12 cellular contexts compared by ENCODE assay signal in genomic region chr20:63859166-63859699, GRCh38. TPM values are rescaled to one million over a fixed set of nuclear protein-coding genes. Genes with fewer than 3 reads are reported as not detected.
DNase-seq lines count a peak whose midpoint lies in the region; ATAC-seq and TF ChIP-seq lines count a peak whose summit lies in the region.
"Had no signal": no experiment of that assay in that cellular context is flagged by ENCODE, and none has a peak within 500 bp of the region (broad histone marks: within the 10 kb centered on the region; RNA-seq: fewer than 3 reads in every experiment).

No MANE protein-coding gene starts in this region.

- no peak for DNase-seq in activated CD4-positive, alpha-beta T cell treated with anti-CD3 and anti-CD28 coated beads, Interleukin-2, amount 10 ng/mL, durations not matched to agents 24 days and 14 days
- no peak for DNase-seq in activated CD4-positive, alpha-beta T cell treated with anti-CD3 and anti-CD28 coated beads for 1 hour
- no peak for DNase-seq in activated CD8-positive, alpha-beta T cell treated with anti-CD3 and anti-CD28 coated beads, Interleukin-2, amount 10 ng/mL, durations not matched to agents 7 days and 5 days
- DNase-seq in immature natural killer cell (no peak), ureter (ENCODE audit: low spot score) (no peak)

- H3K36me3 Mint-ChIP-seq in activated CD4-positive, alpha-beta T cell treated with anti-CD3 and anti-CD28 coated beads, Interleukin-2, amount 10 ng/mL, durations not matched to agents 24 days and 14 days (ENCODE audit: low read depth), result peaks cover 17% of the 10 kb centered on the region
- peaks cover 20% of the 10 kb centered on the region for H3K36me3 Mint-ChIP-seq in activated CD8-positive, alpha-beta T cell treated with anti-CD3 and anti-CD28 coated beads, Interleukin-2, amount 10 ng/mL, durations not matched to agents 7 days and 5 days (ENCODE audit: low read depth)
- peaks cover 18% of the 10 kb centered on the region for H3K36me3 Mint-ChIP-seq in stimulated activated memory B cell treated with anti-CD40 and anti-IgM and Interleukin-4, amounts not matched to agents 10 μg/mL and 1 μg/mL and 100 μg/mL, for 72 hours
- peaks cover 0 to 4% (median 0%) of the 10 kb centered on the region in 3 donors for H3K36me3 Mint-ChIP-seq in immature natural killer cell

- no peak for ATAC-seq in activated CD8-positive, alpha-beta T cell treated with anti-CD3 and anti-CD28 coated beads, Interleukin-2, amount 10 ng/mL, durations not matched to agents 7 days and 5 days
- no peak for ATAC-seq in stimulated activated memory B cell treated with anti-CD40 and anti-IgM and Interleukin-4, amounts not matched to agents 10 μg/mL and 1 μg/mL and 100 μg/mL, for 72 hours
- no peak for ATAC-seq in HG02970 (IDR thresholded peaks at IDR 0.05; ENCODE audit: low FRiP score, unreplicated experiment)

- H3K36me3 ChIP-seq in liver (ENCODE audit: control insufficient read depth in 4 of 4, insufficient read depth in 3 of 4, low read depth in 1 of 4, low read length in 3 of 4), result peaks cover 0 to 2% (median 0%) of the 10 kb centered on the region in 4 donors

- H3K27ac Mint-ChIP-seq in activated CD4-positive, alpha-beta T cell treated with anti-CD3 and anti-CD28 coated beads, Interleukin-2, amount 10 ng/mL, durations not matched to agents 24 days and 14 days, result peak overlapping the region; percentile 48
- H3K27ac Mint-ChIP-seq in activated CD8-positive, alpha-beta T cell treated with anti-CD3 and anti-CD28 coated beads, Interleukin-2, amount 10 ng/mL, durations not matched to agents 7 days and 5 days, result peak overlapping the region; percentile 73
- H3K27ac Mint-ChIP-seq in stimulated activated memory B cell treated with anti-CD40 and anti-IgM and Interleukin-4, amounts not matched to agents 10 μg/mL and 1 μg/mL and 100 μg/mL, for 72 hours, result peak overlapping the region; percentile 53
- peak overlapping the region in 1 of 6 donors; percentile 73 for H3K27ac Mint-ChIP-seq in immature natural killer cell

- CTCF ChIA-PET in activated CD8-positive, alpha-beta T cell treated with anti-CD3 and anti-CD28 coated beads, Interleukin-2, amount 10 ng/mL, durations not matched to agents 7 days and 5 days (lab: Charles Lee), result interaction anchor here (1.4 kb wide), 1 partner anchor 79 kb away, joined by 4 read pairs; no protein-coding TSS in a partner anchor

- H3K27me3 ChIP-seq in liver (ENCODE audit: control insufficient read depth in 4 of 4, insufficient read depth in 4 of 4, low read length in 3 of 4), result no peaks in the 10 kb centered on the region

- no peak overlapping the region for H3K9ac ChIP-seq in liver (ENCODE audit: low read depth in 1 of 2, low read length in 2 of 2)

- H3K9me3 ChIP-seq in liver (ENCODE audit: control insufficient read depth in 4 of 4, low read length in 3 of 4), result no peaks in the 10 kb centered on the region

- POLR2A ChIA-PET in activated CD8-positive, alpha-beta T cell treated with anti-CD3 and anti-CD28 coated beads, Interleukin-2, amount 10 ng/mL, durations not matched to agents 7 days and 5 days (lab: Charles Lee), result interaction anchor here (0.5 kb wide), 1 partner anchor 286 kb away, joined by 3 read pairs; the partner anchor contains the start of gene HELZ2

- intact Hi-C loops in activated CD4-positive, alpha-beta T cell treated with anti-CD3 and anti-CD28 coated beads, Interleukin-2, amount 10 ng/mL, durations not matched to agents 24 days and 14 days (cut with micrococcal nuclease), result no loop called here

- TF ChIP-seq RAD21 in liver (IDR thresholded peaks at IDR 0.05), result no peak

- no peak overlapping the region for H3K4me3 ChIP-seq in liver (ENCODE audit: low read depth in 1 of 3, low read length in 3 of 3)

- H3K9me3 Mint-ChIP-seq in activated CD4-positive, alpha-beta T cell treated with anti-CD3 and anti-CD28 coated beads, Interleukin-2, amount 10 ng/mL, durations not matched to agents 24 days and 14 days, result no peaks in the 10 kb centered on the region
- no peaks in the 10 kb centered on the region for H3K9me3 Mint-ChIP-seq in activated CD8-positive, alpha-beta T cell treated with anti-CD3 and anti-CD28 coated beads, Interleukin-2, amount 10 ng/mL, durations not matched to agents 7 days and 5 days (ENCODE audit: insufficient read depth)
- H3K9me3 Mint-ChIP-seq in stimulated activated memory B cell treated with anti-CD40 and anti-IgM and Interleukin-4, amounts not matched to agents 10 μg/mL and 1 μg/mL and 100 μg/mL, for 72 hours, result no peaks in the 10 kb centered on the region
- no peaks in the 10 kb centered on the region for H3K9me3 Mint-ChIP-seq in immature natural killer cell

- peaks cover 1% of the 10 kb centered on the region for H3K27me3 Mint-ChIP-seq in activated CD4-positive, alpha-beta T cell treated with anti-CD3 and anti-CD28 coated beads, Interleukin-2, amount 10 ng/mL, durations not matched to agents 24 days and 14 days
- H3K27me3 Mint-ChIP-seq in activated CD8-positive, alpha-beta T cell treated with anti-CD3 and anti-CD28 coated beads, Interleukin-2, amount 10 ng/mL, durations not matched to agents 7 days and 5 days (ENCODE audit: low read depth), result no peaks in the 10 kb centered on the region
- H3K27me3 Mint-ChIP-seq in stimulated activated memory B cell treated with anti-CD40 and anti-IgM and Interleukin-4, amounts not matched to agents 10 μg/mL and 1 μg/mL and 100 μg/mL, for 72 hours, result peaks cover 16% of the 10 kb centered on the region
- H3K27me3 Mint-ChIP-seq in immature natural killer cell (ENCODE audit: low read depth in 3 of 3), result peaks cover 3 to 5% (median 4%) of the 10 kb centered on the region in 3 donors

- no peak overlapping the region for H3K4me3 Mint-ChIP-seq in activated CD4-positive, alpha-beta T cell treated with anti-CD3 and anti-CD28 coated beads, Interleukin-2, amount 10 ng/mL, durations not matched to agents 24 days and 14 days
- H3K4me3 Mint-ChIP-seq in activated CD8-positive, alpha-beta T cell treated with anti-CD3 and anti-CD28 coated beads, Interleukin-2, amount 10 ng/mL, durations not matched to agents 7 days and 5 days, result no peak overlapping the region
- no peak overlapping the region for H3K4me3 Mint-ChIP-seq in stimulated activated memory B cell treated with anti-CD40 and anti-IgM and Interleukin-4, amounts not matched to agents 10 μg/mL and 1 μg/mL and 100 μg/mL, for 72 hours
- H3K4me3 Mint-ChIP-seq in immature natural killer cell, result no peak overlapping the region

- peaks cover 6 to 32% (median 14%) of the 10 kb centered on the region in 4 donors for H3K4me1 ChIP-seq in liver (ENCODE audit: control insufficient read depth in 4 of 4, insufficient read depth in 4 of 4, low read length in 3 of 4)

- peaks cover 21% of the 10 kb centered on the region for H3K4me1 Mint-ChIP-seq in activated CD4-positive, alpha-beta T cell treated with anti-CD3 and anti-CD28 coated beads, Interleukin-2, amount 10 ng/mL, durations not matched to agents 24 days and 14 days
- H3K4me1 Mint-ChIP-seq in activated CD8-positive, alpha-beta T cell treated with anti-CD3 and anti-CD28 coated beads, Interleukin-2, amount 10 ng/mL, durations not matched to agents 7 days and 5 days (ENCODE audit: low read depth), result peaks cover 37% of the 10 kb centered on the region
- peaks cover 61% of the 10 kb centered on the region for H3K4me1 Mint-ChIP-seq in stimulated activated memory B cell treated with anti-CD40 and anti-IgM and Interleukin-4, amounts not matched to agents 10 μg/mL and 1 μg/mL and 100 μg/mL, for 72 hours
- peaks cover 26 to 32% of the 10 kb centered on the region in 2 donors for H3K4me1 Mint-ChIP-seq in immature natural killer cell

- WGBS in liver, result 46% methylated on average over 7 of the region's 7 CpGs

- H3K27ac ChIP-seq in liver (ENCODE audit: low read depth in 1 of 2, low read length in 2 of 2), result peak overlapping the region; percentile 24 to 47
- H3K27ac ChIP-seq: 22Rv1 had no signal

- TF ChIP-seq CTCF in liver (IDR thresholded peaks at IDR 0.05; ENCODE audit: low read depth, low read length, missing input control), result no peak

TF ChIP-seq in liver, 16 proteins besides CTCF, POLR2A, EP300 and RAD21:
- TF ChIP-seq ATF3 (IDR thresholded peaks at IDR 0.05), result no peak
- no peak for TF ChIP-seq EGR1 (IDR thresholded peaks at IDR 0.05; ENCODE audit: low read depth in 2 of 2)
- no peak for TF ChIP-seq TAF1 (conservative IDR thresholded peaks at IDR 0.05)

RNA-seq across cellular contexts. Expression of gene ABHD16B, which starts 2.1 kb away (rescaled TPM):
- 0.19 TPM in 1 of 2 replicates, not detected in the other for total RNA-seq in activated CD4-positive, alpha-beta T cell treated with anti-CD3 and anti-CD28 coated beads, Interleukin-2, amount 10 ng/mL, durations not matched to agents 24 days and 14 days
- total RNA-seq in activated CD8-positive, alpha-beta T cell treated with anti-CD3 and anti-CD28 coated beads, Interleukin-2, amount 10 ng/mL, durations not matched to agents 7 days and 5 days, result not detected
- total RNA-seq in liver (not detected), ureter (not detected)
- polyA plus RNA-seq in liver (under 1 TPM in 1 of 2 donors, not detected in 1; 0.10 TPM), immature natural killer cell (under 1 TPM in 1 of 3 donors, not detected in 2; 0.34 TPM)
- total RNA-seq: fibroblast of lung; left lobe of liver; T-helper 1 cell treated with Interleukin-12 subunit alpha and Interleukin-12 subunit beta and Interleukin-4 antibody, amounts not matched to agents 30 ng/mL and 1 ng/mL, for 36 hours had no signal
- polyA plus RNA-seq: fibroblast of lung had no signal

RNA-seq across cellular contexts. Expression of gene TPD52L2, which starts 5.8 kb away (rescaled TPM):
- 75.9 and 78.8 TPM in 2 replicates for total RNA-seq in activated CD4-positive, alpha-beta T cell treated with anti-CD3 and anti-CD28 coated beads, Interleukin-2, amount 10 ng/mL, durations not matched to agents 24 days and 14 days
- 10 to 100 TPM; 35.7 to 40.0 TPM for total RNA-seq in activated CD8-positive, alpha-beta T cell treated with anti-CD3 and anti-CD28 coated beads, Interleukin-2, amount 10 ng/mL, durations not matched to agents 7 days and 5 days
- 10 to 100 TPM; 25.3 to 31.2 TPM for total RNA-seq in liver
- 10 to 100 TPM; 12.3 to 33.0 TPM for polyA plus RNA-seq in liver
- 10 to 100 TPM; 67.5 to 90.8 (median 79.3) TPM for polyA plus RNA-seq in immature natural killer cell
- 85.4 TPM for total RNA-seq in ureter

RNA-seq across cellular contexts. Expression of gene ZBTB46, which starts 28.2 kb away (rescaled TPM):
- total RNA-seq in activated CD4-positive, alpha-beta T cell treated with anti-CD3 and anti-CD28 coated beads, Interleukin-2, amount 10 ng/mL, durations not matched to agents 24 days and 14 days, result 0.84 and 1.0 TPM in 2 replicates
- under 1 TPM in 1 of 2 experiments, not detected in 1; 0.10 TPM for total RNA-seq in activated CD8-positive, alpha-beta T cell treated with anti-CD3 and anti-CD28 coated beads, Interleukin-2, amount 10 ng/mL, durations not matched to agents 7 days and 5 days
- 10 to 100 TPM in 1 of 2 donors, 1 to 10 TPM in 1; 8.2 to 12.1 TPM for total RNA-seq in liver
- polyA plus RNA-seq in liver, result 1 to 10 TPM in 1 of 2 donors, under 1 TPM in 1; 0.79 to 1.2 TPM
- polyA plus RNA-seq in immature natural killer cell, result under 1 TPM; 0.16 to 0.32 (median 0.32) TPM
- total RNA-seq in ureter, result 10.2 TPM

RNA-seq across cellular contexts. Expression of gene DNAJC5, which starts 35.7 kb away (rescaled TPM):
- 42.3 and 43.1 TPM in 2 replicates for total RNA-seq in activated CD4-positive, alpha-beta T cell treated with anti-CD3 and anti-CD28 coated beads, Interleukin-2, amount 10 ng/mL, durations not matched to agents 24 days and 14 days
- total RNA-seq in activated CD8-positive, alpha-beta T cell treated with anti-CD3 and anti-CD28 coated beads, Interleukin-2, amount 10 ng/mL, durations not matched to agents 7 days and 5 days, result 10 to 100 TPM; 47.3 to 48.1 TPM
- total RNA-seq in liver, result 10 to 100 TPM; 22.4 to 28.6 TPM
- polyA plus RNA-seq in liver, result 10 to 100 TPM in 1 of 2 donors, 1 to 10 TPM in 1; 8.2 to 15.0 TPM
- polyA plus RNA-seq in immature natural killer cell, result 1 to 10 TPM; 1.4 to 8.2 (median 2.9) TPM
- 52.4 TPM for total RNA-seq in ureter
